Comparison of ENCODE assay signal across 7 cellular contexts in the genomic region with DNA sequence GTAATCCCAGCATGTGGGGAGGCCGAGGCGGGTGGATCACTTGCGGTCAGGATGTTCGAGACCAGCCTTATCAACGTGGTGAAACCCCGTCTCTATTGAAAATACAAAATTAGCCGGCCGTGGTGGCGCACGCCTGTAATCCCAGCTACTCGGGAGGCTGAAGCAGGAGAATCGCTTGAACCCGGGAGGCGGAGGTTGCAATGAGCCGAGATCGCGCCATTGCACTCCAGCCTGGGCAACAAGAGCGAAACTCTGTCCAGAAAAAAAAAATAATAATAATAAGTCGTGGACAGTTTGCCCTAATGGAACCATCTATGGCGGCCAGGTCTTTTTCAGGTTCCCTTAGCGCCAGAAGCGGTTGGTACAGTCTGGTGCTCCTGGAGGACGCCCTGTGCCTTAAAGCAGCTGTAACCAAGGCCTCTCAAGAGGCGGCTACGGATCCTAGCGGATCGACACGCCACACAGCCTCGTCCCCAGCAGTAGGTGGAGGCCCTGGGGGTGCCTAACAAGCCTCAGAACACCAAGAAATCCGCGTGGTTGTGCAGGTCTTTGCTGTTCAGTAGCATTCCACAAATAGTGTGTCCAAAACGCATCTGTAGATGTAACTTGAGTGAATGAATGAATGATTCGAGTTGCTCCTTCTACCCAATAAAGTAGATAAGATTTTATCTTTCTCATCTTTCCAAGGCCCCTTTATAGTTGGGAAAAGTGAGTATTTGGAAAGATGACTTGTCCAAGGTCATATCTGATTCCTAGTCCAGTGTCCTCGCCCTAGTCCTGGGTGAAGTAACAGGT. TPM values are rescaled to one million over a fixed set of nuclear protein-coding genes. Genes with fewer than 3 reads are reported as not detected.
DNase-seq lines count a peak whose midpoint lies in the region; ATAC-seq and TF ChIP-seq lines count a peak whose summit lies in the region.

No MANE protein-coding gene starts in this region.

- DNase-seq in HFFc6 = no peak
- no peak for DNase-seq in fibroblast of pulmonary artery (ENCODE audit: low read depth)
- DNase-seq in prostate gland (ENCODE audit: low spot score) = no peak
- DNase-seq in NOMO-1 (lab: John Stamatoyannopoulos, UW; ENCODE audit: unreplicated experiment in 2 of 2) = no peak
- DNase-seq in ecto neural progenitor cell (ENCODE audit: low spot score) = no peak

- H3K4me1 ChIP-seq in prostate gland (replicated peaks) = peaks cover 9% of the 10 kb centered on the region

- 7% methylated on average over 34 of the region's 34 CpGs for WGBS in prostate gland

- H3K4me3 Mint-ChIP-seq in HFFc6 = peak overlapping the region; percentile 93

- TF ChIP-seq POLR2A in prostate gland (IDR thresholded peaks at IDR 0.05) = no peak

- H3K27ac Mint-ChIP-seq in HFFc6 = peak overlapping the region; percentile 84

- peaks cover 5% of the 10 kb centered on the region for H3K27me3 Mint-ChIP-seq in HFFc6 (ENCODE audit: insufficient read depth)

- intact Hi-C loops in prostate gland (cut with DNase I) = no loop called here

- H3K4me3 ChIP-seq in fibroblast of pulmonary artery (replicated peaks; ENCODE audit: low read depth, low read length) (peak overlapping the region; percentile 94), prostate gland (peak overlapping the region; percentile 56 to 64)

- TF ChIP-seq CTCF in HFFc6 (IDR thresholded peaks at IDR 0.05) = no peak
- TF ChIP-seq CTCF in VCaP (conservative IDR thresholded peaks at IDR 0.05) = no peak
- no peak for TF ChIP-seq CTCF in fibroblast of pulmonary artery (IDR thresholded peaks at IDR 0.05; ENCODE audit: low read length, missing control alignments)
- TF ChIP-seq CTCF in prostate gland (IDR thresholded peaks at IDR 0.05) = no peak

- no peaks in the 10 kb centered on the region for H3K9me3 ChIP-seq in prostate gland

- H3K27ac ChIP-seq in VCaP (peak overlapping the region; percentile 95), prostate gland (peak overlapping the region; percentile 83 to 89)

- H3K36me3 Mint-ChIP-seq in HFFc6 (ENCODE audit: low read depth) = peaks cover 31% of the 10 kb centered on the region

- ATAC-seq in GM18517 (IDR thresholded peaks at IDR 0.05; ENCODE audit: unreplicated experiment) = no peak

- peaks cover 38% of the 10 kb centered on the region for H3K4me1 Mint-ChIP-seq in HFFc6 (ENCODE audit: low read depth)

- H3K36me3 ChIP-seq in prostate gland = peaks cover 0 to 6% of the 10 kb centered on the region in 2 donors

- H3K27me3 ChIP-seq in prostate gland (replicated peaks; ENCODE audit: insufficient read depth) = no peaks in the 10 kb centered on the region

- no peaks in the 10 kb centered on the region for H3K9me3 Mint-ChIP-seq in HFFc6

RNA-seq across cellular contexts. Expression of a gene that starts 1.0 kb away (rescaled TPM):
- 100 to 1,000 TPM; 505 to 594 (median 542) TPM for total RNA-seq in HFFc6 (2021; fragmentation: NEBNext Ultra II Directional; extraction: Animal tissue kit (Norgen Biotek cat#: 25700))
- total RNA-seq in prostate gland = 100 to 1,000 TPM; 198 to 277 TPM

RNA-seq across cellular contexts. Expression of a gene that starts 18.8 kb away (rescaled TPM):
- total RNA-seq in HFFc6 (2021; fragmentation: NEBNext Ultra II Directional; extraction: Animal tissue kit (Norgen Biotek cat#: 25700)) = 10 to 100 TPM; 36.2 to 42.8 (median 39.9) TPM
- 10 to 100 TPM; 21.8 to 30.8 TPM for total RNA-seq in prostate gland

RNA-seq across cellular contexts. Expression of a gene that starts 19.0 kb away (rescaled TPM):
- 10 to 100 TPM; 60.7 to 64.9 (median 63.1) TPM for total RNA-seq in HFFc6 (2021; fragmentation: NEBNext Ultra II Directional; extraction: Animal tissue kit (Norgen Biotek cat#: 25700))
- total RNA-seq in prostate gland = 10 to 100 TPM; 30.8 to 42.4 TPM

RNA-seq across cellular contexts. Expression of a gene that starts 25.8 kb away (rescaled TPM):
- 10 to 100 TPM; 37.3 to 46.6 (median 42.2) TPM for total RNA-seq in HFFc6 (2021; fragmentation: NEBNext Ultra II Directional; extraction: Animal tissue kit (Norgen Biotek cat#: 25700))
- 10 to 100 TPM; 14.9 to 38.6 TPM for total RNA-seq in prostate gland
